ENCODE assay signal across 1 cellular context in the genomic region with DNA sequence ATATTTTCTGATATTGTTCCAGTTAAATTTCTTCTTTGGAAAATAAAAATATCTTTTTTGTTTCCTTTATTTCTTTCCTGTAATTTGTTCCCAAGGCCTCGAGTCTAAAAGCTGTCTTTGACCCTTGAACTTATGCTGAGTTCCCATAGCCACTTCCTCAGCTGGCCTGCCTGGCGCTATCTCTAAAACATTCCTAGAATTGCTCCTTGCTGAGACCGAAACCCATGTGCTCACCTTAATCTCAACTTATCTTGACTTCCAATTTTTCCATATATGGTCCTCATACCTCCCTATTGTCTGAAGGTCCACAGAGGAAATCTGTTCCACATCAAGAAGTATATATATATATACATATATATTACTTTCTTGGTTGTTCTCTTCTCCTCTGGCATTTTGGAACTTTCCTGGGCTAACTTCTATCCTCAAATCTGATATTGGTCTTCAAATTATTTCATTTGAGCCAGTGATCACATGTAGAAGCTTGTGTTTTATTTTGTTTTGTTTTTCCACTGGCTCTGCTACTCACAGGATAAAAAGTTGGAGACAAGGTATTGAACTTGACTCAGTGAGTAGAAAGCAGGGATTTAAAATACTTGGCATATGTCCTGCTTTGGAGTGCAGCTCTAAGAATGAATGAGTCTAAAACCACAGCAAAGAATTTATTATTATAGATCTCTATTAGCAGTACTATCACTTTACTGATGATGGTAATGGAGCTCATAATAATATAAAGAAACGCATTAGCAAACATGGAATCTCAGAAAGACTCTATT.
TF ChIP-seq lines count a peak whose summit lies in the region.

No MANE protein-coding gene starts in this region.

TF ChIP-seq in HepG2, 621 proteins besides CTCF, POLR2A, EP300 and RAD21 (continued from another document):
- TF ChIP-seq, protein P1, sequence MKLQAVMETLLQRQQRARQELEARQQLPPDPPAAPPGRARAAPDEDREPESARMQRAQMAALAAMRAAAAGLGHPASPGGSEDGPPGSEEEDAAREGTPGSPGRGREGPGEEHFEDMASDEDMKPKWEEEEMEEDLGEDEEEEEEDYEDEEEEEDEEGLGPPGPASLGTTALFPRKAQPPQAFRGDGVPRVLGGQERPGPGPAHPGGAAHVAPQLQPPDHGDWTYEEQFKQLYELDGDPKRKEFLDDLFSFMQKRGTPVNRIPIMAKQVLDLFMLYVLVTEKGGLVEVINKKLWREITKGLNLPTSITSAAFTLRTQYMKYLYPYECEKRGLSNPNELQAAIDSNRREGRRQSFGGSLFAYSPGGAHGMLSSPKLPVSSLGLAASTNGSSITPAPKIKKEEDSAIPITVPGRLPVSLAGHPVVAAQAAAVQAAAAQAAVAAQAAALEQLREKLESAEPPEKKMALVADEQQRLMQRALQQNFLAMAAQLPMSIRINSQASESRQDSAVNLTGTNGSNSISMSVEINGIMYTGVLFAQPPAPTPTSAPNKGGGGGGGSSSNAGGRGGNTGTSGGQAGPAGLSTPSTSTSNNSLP (IDR thresholded peaks at IDR 0.05; ENCODE audit: low read depth, low read length): peak; percentile 50; the same call in 1 of the 2 replicates
- TF ChIP-seq NR2C2 (CRISPR knock-in tag; IDR thresholded peaks at IDR 0.05; ENCODE audit: borderline replicate concordance): peak; percentile 60
- 0 out of 2 replicates have a peak, but pooled peaks have one; percentile 43 for TF ChIP-seq GATAD2A (CRISPR knock-in tag; IDR thresholded peaks at IDR 0.05)
- TF ChIP-seq ZNF615 (CRISPR knock-in tag; IDR thresholded peaks at IDR 0.05; ENCODE audit: borderline replicate concordance): no peak
